In genomic region chr2:118527571-118527970, GRCh38 we compare ENCODE assay signal across 25 cellular contexts.
DNase-seq lines count a peak whose midpoint lies in the region; ATAC-seq and TF ChIP-seq lines count a peak whose summit lies in the region.
"Had no signal": no experiment of that assay in that cellular context is flagged by ENCODE, and none has a peak within 500 bp of the region (broad histone marks: within the 10 kb centered on the region; RNA-seq: fewer than 3 reads in every experiment).

No MANE protein-coding gene starts in this region.

- in situ Hi-C loops in GM23248 (cut with MboI): no loop called here

- CTCF ChIA-PET in SK-N-SH (lab: Yijun Ruan, JAX) (interaction anchor here (0.8 to 2.2 kb wide), 2 partner anchors 50 to 328 kb away, joined by 3 to 7 read pairs; no protein-coding TSS in a partner anchor), PC-3 (lab: Charles Lee) (no interaction called here)

- H4K8ac ChIP-seq in mesendoderm (ENCODE audit: low read depth, low read length): no peak overlapping the region

- H3K23ac ChIP-seq in mesendoderm (ENCODE audit: low read length): no peak overlapping the region

- no peak overlapping the region for H2AFZ ChIP-seq in SK-N-SH (ENCODE audit: low read depth)
- no peak overlapping the region for H2AFZ ChIP-seq in GM23248
- H2AFZ ChIP-seq in PC-3 (ENCODE audit: low read length): no peak overlapping the region

- H3F3A ChIP-seq in SK-N-SH (replicated peaks; ENCODE audit: insufficient read depth) (no peaks in the 10 kb centered on the region), GM23248 (ENCODE audit: insufficient read depth) (no peaks in the 10 kb centered on the region; the same call in 1 of the 2 replicates), PC-3 (ENCODE audit: low read length, unreplicated experiment) (no peaks in the 10 kb centered on the region)

- no peak overlapping the region for H3K56ac ChIP-seq in mesendoderm (ENCODE audit: low read length)

- TF ChIP-seq CTCF in SK-N-SH (IDR thresholded peaks at IDR 0.05) (no peak), PC-3 (conservative IDR thresholded peaks at IDR 0.05; ENCODE audit: low read depth, low read length) (no peak), prostate gland (IDR thresholded peaks at IDR 0.05) (no peak)

- H4K20me1 ChIP-seq in SK-N-SH (ENCODE audit: insufficient read depth): no peaks in the 10 kb centered on the region
- no peaks in the 10 kb centered on the region for H4K20me1 ChIP-seq in GM23248 (ENCODE audit: insufficient read depth)
- H4K20me1 ChIP-seq in PC-3 (ENCODE audit: low read length): no peaks in the 10 kb centered on the region
- H4K20me1 ChIP-seq: BLaER1 treated with 17β-estradiol and CSF1 and Interleukin-3, amounts not matched to agents 10 nM and 100 nM had no signal

- H3K4me3 ChIP-seq in SK-N-SH (ENCODE audit: low read depth in 2 of 2, low read length in 1 of 2) (no peak overlapping the region), GM23248 (no peak overlapping the region), PC-3 (ENCODE audit: low read length) (no peak overlapping the region), mesendoderm (ENCODE audit: low read length) (no peak overlapping the region), prostate gland (no peak overlapping the region)
- H3K4me3 ChIP-seq: BLaER1 treated with 17β-estradiol and CSF1 and Interleukin-3, amounts not matched to agents 10 nM and 100 nM had no signal

- WGBS in SK-N-SH (ENCODE audit: low lambda C conversion rate): 4% methylated on average over 4 of the region's 4 CpGs
- 70 to 71% methylated on average over 4 of the region's 4 CpGs for WGBS in GM23248 (ENCODE audit: low coverage in 1 of 2, low lambda C conversion rate in 2 of 2, missing lambda C conversion rate in 2 of 2), 2 experiments
- no CpG with 5 or more reads among the region's 4 CpGs for WGBS in mesendoderm (ENCODE audit: extremely low coverage, insufficient coverage, low lambda C conversion rate)
- WGBS in prostate gland: 69% methylated on average over 4 of the region's 4 CpGs

- H3K4me2 ChIP-seq in SK-N-SH: no peak overlapping the region
- no peak overlapping the region for H3K4me2 ChIP-seq in GM23248 (ENCODE audit: unreplicated experiment)
- no peak overlapping the region for H3K4me2 ChIP-seq in PC-3 (ENCODE audit: low read length)
- H3K4me2 ChIP-seq in mesendoderm (ENCODE audit: low read length): no peak overlapping the region
- H3K4me2 ChIP-seq: BLaER1 treated with 17β-estradiol and CSF1 and Interleukin-3, amounts not matched to agents 10 nM and 100 nM had no signal

- DNase-seq in SK-N-SH (no peak), GM23248 (peak; percentile 30), PC-3 (peak; percentile 12), mesendoderm (peak; percentile 2), prostate gland (ENCODE audit: low spot score) (no peak), MV-4-11 (lab: John Stamatoyannopoulos, UW) (no peak)
- DNase-seq: AML-193; CD4-positive, alpha-beta T cell; DMS53; HFFc6; KG1; MM.1S; NCI-H1092; NCI-H1417 treated with DMSO at 0.1 percent for 48 hours; NCI-H1694 treated with DMSO at 0.1 percent for 48 hours; NCI-H2081; NCI-H2227 treated with DMSO at 0.1 percent for 48 hours; NCI-H526 treated with DMSO at 0.1 percent for 48 hours; Right ventricle myocardium superior; RPMI8226; SW 1271 had no signal

- H3K27me3 ChIP-seq in SK-N-SH (ENCODE audit: insufficient read depth) (no peaks in the 10 kb centered on the region), GM23248 (replicated peaks; ENCODE audit: insufficient read depth) (no peaks in the 10 kb centered on the region), PC-3 (ENCODE audit: low read length) (no peaks in the 10 kb centered on the region), mesendoderm (ENCODE audit: insufficient read depth, low read length, poor library complexity) (no peaks in the 10 kb centered on the region), prostate gland (replicated peaks; ENCODE audit: insufficient read depth) (no peaks in the 10 kb centered on the region)
- H3K27me3 ChIP-seq: BLaER1 treated with 17β-estradiol and CSF1 and Interleukin-3, amounts not matched to agents 10 nM and 100 nM had no signal

- no peak overlapping the region for H3K9ac ChIP-seq in SK-N-SH
- H3K9ac ChIP-seq in GM23248: no peak overlapping the region
- no peak overlapping the region for H3K9ac ChIP-seq in PC-3 (ENCODE audit: low read length)
- H3K9ac ChIP-seq in mesendoderm (ENCODE audit: low read length): no peak overlapping the region
- H3K9ac ChIP-seq: BLaER1 treated with 17β-estradiol and CSF1 and Interleukin-3, amounts not matched to agents 10 nM and 100 nM had no signal

- POLR2A ChIA-PET in SK-N-SH (lab: Yijun Ruan, JAX): no interaction called here
- POLR2A ChIA-PET in PC-3 (lab: Charles Lee; ENCODE audit: unreplicated experiment): no interaction called here

- no peak overlapping the region for H2AK5ac ChIP-seq in mesendoderm (ENCODE audit: low read length)

- intact Hi-C loops in PC-3 (cut with micrococcal nuclease): no loop called here
- intact Hi-C loops in prostate gland (cut with DNase I): no loop called here

- H3K36me3 ChIP-seq in SK-N-SH (replicated peaks in 1 of 2; ENCODE audit: control insufficient read depth in 1 of 2, insufficient read depth in 2 of 2, low read length in 1 of 2) (no peaks in the 10 kb centered on the region), GM23248 (ENCODE audit: low read depth) (no peaks in the 10 kb centered on the region), PC-3 (ENCODE audit: low read depth, low read length) (no peaks in the 10 kb centered on the region), mesendoderm (ENCODE audit: control insufficient read depth, insufficient read depth, low read length) (no peaks in the 10 kb centered on the region), prostate gland (no peaks in the 10 kb centered on the region)
- H3K36me3 ChIP-seq: BLaER1 treated with 17β-estradiol and CSF1 and Interleukin-3, amounts not matched to agents 10 nM and 100 nM had no signal

- ATAC-seq in SK-N-SH treated with all-trans-retinoic acid at 6 μM for 48 hours (no peak), PC-3 (no peak), HG03442 (IDR thresholded peaks at IDR 0.05; ENCODE audit: unreplicated experiment) (no peak)

- H3K27ac ChIP-seq in SK-N-SH (ENCODE audit: low read depth in 2 of 2, low read length in 1 of 2): no peak overlapping the region
- H3K27ac ChIP-seq in GM23248: no peak overlapping the region
- H3K27ac ChIP-seq in PC-3 (ENCODE audit: low read length): no peak overlapping the region
- no peak overlapping the region for H3K27ac ChIP-seq in mesendoderm (ENCODE audit: low read depth, low read length)
- H3K27ac ChIP-seq in prostate gland: no peak overlapping the region
- H3K27ac ChIP-seq: 22Rv1; BLaER1 treated with 17β-estradiol and CSF1 and Interleukin-3, amounts not matched to agents 10 nM and 100 nM had no signal

- H3K79me1 ChIP-seq in mesendoderm (ENCODE audit: low read length): no peaks in the 10 kb centered on the region

- no TSS peak for BruUV-seq in PC-3 (replicated peaks; lab: Mats Ljungman, UMichigan)

- H3K4ac ChIP-seq in mesendoderm (ENCODE audit: low read depth, low read length): no peak overlapping the region

- no peak overlapping the region for H4K5ac ChIP-seq in mesendoderm (ENCODE audit: low read length)

- no peak for TF ChIP-seq EP300 in SK-N-SH (IDR thresholded peaks at IDR 0.05; ENCODE audit: borderline replicate concordance in 1 of 2, low read depth in 1 of 2, low read length in 1 of 2)

- no peaks in the 10 kb centered on the region for H3K9me3 ChIP-seq in SK-N-SH
- H3K9me3 ChIP-seq in GM23248 (ENCODE audit: low read depth): no peaks in the 10 kb centered on the region
- H3K9me3 ChIP-seq in PC-3 (ENCODE audit: low read length): no peaks in the 10 kb centered on the region
- no peaks in the 10 kb centered on the region for H3K9me3 ChIP-seq in prostate gland

- TF ChIP-seq RAD21 in SK-N-SH (IDR thresholded peaks at IDR 0.05; ENCODE audit: low read length): no peak

- H2BK5ac ChIP-seq in mesendoderm (ENCODE audit: low read length): no peak overlapping the region

- H3K4me1 ChIP-seq in SK-N-SH (ENCODE audit: control insufficient read depth in 1 of 2, insufficient read depth in 2 of 2, low read depth in 1 of 2, low read length in 1 of 2) (no peaks in the 10 kb centered on the region), GM23248 (ENCODE audit: insufficient read depth) (peaks cover 6% of the 10 kb centered on the region; the same call in 1 of the 2 replicates), PC-3 (ENCODE audit: insufficient read depth, low read length) (peaks cover 9% of the 10 kb centered on the region; the same call in 1 of the 2 replicates), mesendoderm (ENCODE audit: control insufficient read depth, low read depth, low read length) (no peaks in the 10 kb centered on the region), prostate gland (replicated peaks) (no peaks in the 10 kb centered on the region)
- H3K4me1 ChIP-seq: BLaER1 treated with 17β-estradiol and CSF1 and Interleukin-3, amounts not matched to agents 10 nM and 100 nM had no signal

- no peaks in the 10 kb centered on the region for H3K79me2 ChIP-seq in SK-N-SH (ENCODE audit: insufficient read depth)
- no peaks in the 10 kb centered on the region for H3K79me2 ChIP-seq in GM23248 (ENCODE audit: insufficient read depth)
- no peaks in the 10 kb centered on the region for H3K79me2 ChIP-seq in PC-3 (ENCODE audit: low read length)
- H3K79me2 ChIP-seq in mesendoderm (ENCODE audit: control insufficient read depth, insufficient read depth, low read length): no peaks in the 10 kb centered on the region

- H3K18ac ChIP-seq in mesendoderm (ENCODE audit: low read length): no peak overlapping the region

- H3K9me2 ChIP-seq in SK-N-SH (no peaks in the 10 kb centered on the region), GM23248 (ENCODE audit: insufficient read depth) (no peaks in the 10 kb centered on the region), PC-3 (replicated peaks; ENCODE audit: low read length) (no peaks in the 10 kb centered on the region)

- no peak overlapping the region for H2BK15ac ChIP-seq in mesendoderm (replicated peaks; ENCODE audit: low read depth)

- no peak for TF ChIP-seq POLR2A in prostate gland (IDR thresholded peaks at IDR 0.05)

- H2BK120ac ChIP-seq in mesendoderm (ENCODE audit: low read depth, low read length): no peak overlapping the region

TF ChIP-seq in SK-N-SH treated with all-trans-retinoic acid at 6 μM for 48 hours, 23 proteins besides CTCF, POLR2A, EP300 and RAD21 (continues in another document):
- no peak for TF ChIP-seq ISL1 (CRISPR knock-in tag; IDR thresholded peaks at IDR 0.05)
- no peak for TF ChIP-seq PATZ1 (CRISPR knock-in tag; IDR thresholded peaks at IDR 0.05; ENCODE audit: borderline replicate concordance)

Comparison
In these comparisons a context has a peak if more than half of its experiments do, and no peak if none do; other contexts are left out.
1. DNase-seq: peak in GM23248 (single experiment), PC-3 (single experiment) and mesendoderm (single experiment); none in SK-N-SH (single experiment), prostate gland (single experiment) and MV-4-11 (single experiment).